In the genomic region with DNA sequence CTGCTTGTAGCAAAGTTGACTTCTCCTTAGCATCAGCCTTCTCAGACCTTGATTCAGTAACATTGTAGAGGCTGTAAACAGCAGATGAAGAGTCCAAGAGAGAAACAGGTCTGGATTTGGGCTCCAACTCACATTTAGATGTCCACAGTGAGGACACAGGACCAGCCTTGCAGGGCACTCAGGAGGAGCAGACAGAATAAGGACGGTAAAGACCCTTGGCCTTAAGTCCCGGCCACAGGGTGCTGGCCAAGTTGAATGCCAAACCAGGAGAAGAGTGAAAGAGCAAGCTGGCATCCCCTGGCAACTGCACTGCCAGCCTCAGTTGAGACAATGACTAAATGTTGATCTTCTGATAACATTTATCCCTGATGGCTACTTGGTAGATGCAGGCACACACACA, we compare ENCODE assay signal across 21 cellular contexts.
"Had no signal": no experiment of that assay in that cellular context is flagged by ENCODE, and none has a peak within 500 bp of the region (broad histone marks: within the 10 kb centered on the region; RNA-seq: fewer than 3 reads in every experiment).

No MANE protein-coding gene starts in this region.

- H3K9me3 ChIP-seq: gastrocnemius medialis, left ventricle myocardium inferior, neutrophil, ovary, tibial artery, upper lobe of right lung, vagina had no signal

- DNase-seq: cortex of kidney; effector memory CD4-positive, alpha-beta T cell; gastrocnemius medialis; left ventricle myocardium inferior; mesendoderm; naive thymus-derived CD4-positive, alpha-beta T cell; nephron progenitor cell; ovary; right cardiac atrium; stimulated activated CD4-positive, alpha-beta T cell treated with anti-CD3 and anti-CD28 coated beads, Interleukin-2, amount 100 ng/mL, for 48 hours; stimulated activated naive CD8-positive, alpha-beta T cell treated with anti-CD3 and anti-CD28 coated beads, Interleukin-15, Interleukin-2, amounts not matched to agents 100 U/mL and 50 U/mL, for 24 hours; upper lobe of right lung had no signal

- ATAC-seq: esophagus mucosa; gastrocnemius medialis; naive thymus-derived CD4-positive, alpha-beta T cell; right cardiac atrium; stimulated activated naive CD8-positive, alpha-beta T cell treated with anti-CD3 and anti-CD28 coated beads, Interleukin-15, Interleukin-2, amounts not matched to agents 100 U/mL and 50 U/mL, for 24 hours; upper lobe of right lung had no signal

- H3K4me2 ChIP-seq: smooth muscle cell had no signal

- H3K4me3 ChIP-seq: dorsolateral prefrontal cortex, gastrocnemius medialis, left ventricle myocardium inferior, ovary, smooth muscle cell, tibial artery, upper lobe of right lung, vagina had no signal

- H3K4me3 Mint-ChIP-seq: naive thymus-derived CD4-positive, alpha-beta T cell; nephron progenitor cell had no signal

- H3K36me3 ChIP-seq: gastrocnemius medialis, ovary had no signal

- H3K27me3 ChIP-seq: dorsolateral prefrontal cortex, gastrocnemius medialis, neutrophil, ovary, tibial artery, upper lobe of right lung, vagina had no signal

- H3K36me3 Mint-ChIP-seq: naive thymus-derived CD4-positive, alpha-beta T cell had no signal

- H3K27ac ChIP-seq: dorsolateral prefrontal cortex, gastrocnemius medialis, left ventricle myocardium inferior, ovary, tibial artery, upper lobe of right lung, vagina had no signal

- FAIRE-seq: endometrium, keratinocyte had no signal

- H3K4me1 ChIP-seq: gastrocnemius medialis, left ventricle myocardium inferior, tibial artery, upper lobe of right lung had no signal

- H3K27ac Mint-ChIP-seq: naive thymus-derived CD4-positive, alpha-beta T cell; nephron progenitor cell; progenitor cell of endocrine pancreas had no signal
